In genomic region chr1:121230636-121231035, GRCh38 we compare ENCODE assay signal across 1 cellular context. TPM values are rescaled to one million over a fixed set of nuclear protein-coding genes. Genes with fewer than 3 reads are reported as not detected.
"Had no signal": no experiment of that assay in that cellular context is flagged by ENCODE, and none has a peak within 500 bp of the region (broad histone marks: within the 10 kb centered on the region; RNA-seq: fewer than 3 reads in every experiment).

No MANE protein-coding gene starts in this region.

RNA-seq across cellular contexts. Expression of gene FAM72B, which starts 46.5 kb away (rescaled TPM):
- total RNA-seq: left ventricle myocardium inferior had no signal
